Comparison of ENCODE assay signal across 21 cellular contexts in the genomic region with DNA sequence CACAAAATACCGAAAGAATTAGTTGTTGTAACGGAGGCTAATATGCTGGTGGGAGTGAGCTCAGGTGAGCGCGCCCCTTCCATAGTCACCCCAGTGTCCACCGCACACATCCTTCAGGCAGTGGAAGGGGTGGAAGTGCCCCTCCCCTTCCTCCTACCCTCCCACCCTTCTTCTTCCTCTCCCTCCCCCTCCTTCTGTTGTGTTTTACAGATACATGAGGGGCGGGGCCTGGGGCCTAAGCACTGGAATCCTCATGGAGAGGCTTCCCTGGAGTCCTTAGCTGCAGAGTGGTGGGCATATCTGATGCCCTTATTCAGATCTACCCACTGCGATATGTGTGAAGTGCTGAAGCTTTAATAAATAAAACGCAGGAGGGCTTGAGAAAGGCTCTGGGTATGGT.
"Had no signal": no experiment of that assay in that cellular context is flagged by ENCODE, and none has a peak within 500 bp of the region (broad histone marks: within the 10 kb centered on the region; RNA-seq: fewer than 3 reads in every experiment).

No MANE protein-coding gene starts in this region.

- H3K27me3 ChIP-seq: body of pancreas, cardiac muscle cell, testis, upper lobe of left lung had no signal

- H3K4me3 ChIP-seq: body of pancreas, cardiac muscle cell, lung, testis, upper lobe of left lung had no signal

- H3K9me3 Mint-ChIP-seq: activated CD4-positive, alpha-beta T cell treated with anti-CD3 and anti-CD28 coated beads, Interleukin-2, amount 10 ng/mL, durations not matched to agents 24 days and 14 days; activated CD8-positive, alpha-beta T cell treated with anti-CD3 and anti-CD28 coated beads for 36 hours; activated naive CD4-positive, alpha-beta T cell treated with anti-CD3 and anti-CD28 coated beads, Interleukin-2, amount 10 ng/mL, durations not matched to agents 7 days and 5 days; dendritic cell treated with granulocyte-macrophage colony-stimulating factor and Interleukin-4, amounts not matched to agents 40 ng/mL and 50 ng/mL, for 4 days had no signal

- H3K4me1 ChIP-seq: body of pancreas, testis had no signal

- H3K4me3 Mint-ChIP-seq: activated CD4-positive, alpha-beta T cell treated with anti-CD3 and anti-CD28 coated beads, Interleukin-2, amount 10 ng/mL, durations not matched to agents 24 days and 14 days; activated CD8-positive, alpha-beta memory T cell treated with anti-CD3 and anti-CD28 coated beads, Interleukin-2, amount 10 ng/mL, durations not matched to agents 7 days and 5 days; activated CD8-positive, alpha-beta T cell treated with anti-CD3 and anti-CD28 coated beads for 36 hours; activated naive CD4-positive, alpha-beta T cell treated with anti-CD3 and anti-CD28 coated beads, Interleukin-2, amount 10 ng/mL, durations not matched to agents 7 days and 5 days; dendritic cell treated with granulocyte-macrophage colony-stimulating factor and Interleukin-4, amounts not matched to agents 40 ng/mL and 50 ng/mL, for 4 days; nephron progenitor cell had no signal

- H3K27ac ChIP-seq: body of pancreas, cardiac muscle cell, testis, upper lobe of left lung had no signal

- DNase-seq: activated CD4-positive, alpha-beta T cell treated with anti-CD3 and anti-CD28 coated beads, Interleukin-2, amount 10 ng/mL, durations not matched to agents 24 days and 14 days; activated CD8-positive, alpha-beta memory T cell treated with anti-CD3 and anti-CD28 coated beads, Interleukin-2, amount 10 ng/mL, durations not matched to agents 7 days and 5 days; activated CD8-positive, alpha-beta T cell treated with anti-CD3 and anti-CD28 coated beads for 36 hours; activated naive CD4-positive, alpha-beta T cell treated with anti-CD3 and anti-CD28 coated beads, Interleukin-2, amount 10 ng/mL, durations not matched to agents 7 days and 5 days; activated T-cell treated with anti-CD3 and anti-CD28 coated beads for 4 hours; amygdala; body of pancreas; effector CD4-positive, alpha-beta T cell; erythroblast; foreskin fibroblast; midbrain; nephron progenitor cell; occipital lobe; posterior cingulate gyrus; stimulated activated CD4-positive, alpha-beta T cell treated with anti-CD3 and anti-CD28 coated beads, Interleukin-4, amount 100 ng/mL, for 1 hour; stimulated activated naive CD4-positive, alpha-beta T cell; testis; upper lobe of left lung had no signal

- H3K9me3 ChIP-seq: body of pancreas, testis, upper lobe of left lung had no signal

- H3K36me3 ChIP-seq: cardiac muscle cell, upper lobe of left lung had no signal

- H3K27ac Mint-ChIP-seq: activated CD4-positive, alpha-beta T cell treated with anti-CD3 and anti-CD28 coated beads, Interleukin-2, amount 10 ng/mL, durations not matched to agents 24 days and 14 days; activated CD8-positive, alpha-beta memory T cell treated with anti-CD3 and anti-CD28 coated beads, Interleukin-2, amount 10 ng/mL, durations not matched to agents 7 days and 5 days; activated CD8-positive, alpha-beta T cell treated with anti-CD3 and anti-CD28 coated beads for 36 hours; activated naive CD4-positive, alpha-beta T cell treated with anti-CD3 and anti-CD28 coated beads, Interleukin-2, amount 10 ng/mL, durations not matched to agents 7 days and 5 days; dendritic cell treated with granulocyte-macrophage colony-stimulating factor and Interleukin-4, amounts not matched to agents 40 ng/mL and 50 ng/mL, for 4 days; nephron progenitor cell had no signal

- H3K27me3 Mint-ChIP-seq: activated CD8-positive, alpha-beta T cell treated with anti-CD3 and anti-CD28 coated beads for 36 hours had no signal

- H3K36me3 Mint-ChIP-seq: activated CD8-positive, alpha-beta memory T cell treated with anti-CD3 and anti-CD28 coated beads, Interleukin-2, amount 10 ng/mL, durations not matched to agents 7 days and 5 days; activated naive CD4-positive, alpha-beta T cell treated with anti-CD3 and anti-CD28 coated beads, Interleukin-2, amount 10 ng/mL, durations not matched to agents 7 days and 5 days had no signal

- H3K4me1 Mint-ChIP-seq: activated CD4-positive, alpha-beta T cell treated with anti-CD3 and anti-CD28 coated beads, Interleukin-2, amount 10 ng/mL, durations not matched to agents 24 days and 14 days; activated CD8-positive, alpha-beta memory T cell treated with anti-CD3 and anti-CD28 coated beads, Interleukin-2, amount 10 ng/mL, durations not matched to agents 7 days and 5 days; activated naive CD4-positive, alpha-beta T cell treated with anti-CD3 and anti-CD28 coated beads, Interleukin-2, amount 10 ng/mL, durations not matched to agents 7 days and 5 days had no signal
